ENCODE assay signal across 8 cellular contexts in the genomic region with DNA sequence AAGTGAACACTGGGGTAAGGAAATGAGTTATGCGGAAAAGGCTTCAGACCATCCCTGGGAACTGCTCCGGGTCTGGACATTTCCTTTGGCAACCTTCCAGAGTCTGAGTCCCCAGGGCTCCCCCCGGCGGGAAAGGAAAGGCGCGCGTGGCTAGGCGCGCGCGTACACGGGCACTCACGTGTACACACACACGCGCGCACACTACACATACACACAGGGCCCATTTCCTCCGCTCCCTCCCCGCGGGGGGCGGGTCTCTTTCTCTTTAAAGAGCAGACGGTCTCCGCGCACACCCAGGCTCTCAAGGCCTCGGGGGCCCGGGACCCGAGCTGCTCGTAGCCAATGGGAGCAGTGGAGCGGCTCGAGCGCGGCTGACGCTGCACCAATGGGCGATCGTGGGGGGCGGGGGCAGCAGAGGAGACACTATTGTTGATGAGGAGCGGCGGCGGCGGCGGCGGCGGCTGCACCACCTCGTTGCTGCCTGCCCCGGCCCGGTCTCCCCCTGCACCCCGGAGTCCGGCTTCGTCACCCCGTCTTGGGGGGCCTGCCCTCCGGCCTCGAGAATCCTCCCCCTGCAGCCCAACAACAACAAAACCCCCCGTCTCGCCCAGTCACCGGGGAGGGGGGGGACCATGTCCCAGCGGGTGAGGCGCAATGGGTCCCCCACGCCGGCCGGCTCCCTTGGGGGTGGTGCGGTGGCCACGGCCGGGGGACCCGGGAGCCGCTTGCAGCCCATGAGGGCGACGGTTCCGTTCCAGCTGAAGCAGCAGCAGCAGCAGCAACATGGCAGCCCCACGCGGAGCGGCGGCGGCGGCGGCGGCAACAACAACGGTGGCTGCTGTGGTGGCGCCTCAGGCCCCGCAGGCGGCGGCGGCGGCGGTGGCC. TPM values are rescaled to one million over a fixed set of nuclear protein-coding genes. Genes with fewer than 3 reads are reported as not detected.
DNase-seq lines count a peak whose midpoint lies in the region; ATAC-seq and TF ChIP-seq lines count a peak whose summit lies in the region.

Gene FAM117B, plus strand, starts transcription at position 414 of the 885 bp plus-strand sequence. Its CDS starts 219 bp downstream, at position 633.

- H3K4me3 Mint-ChIP-seq in activated T-cell treated with anti-CD3 and anti-CD28 coated beads, Interleukin-2, amount 50 U/mL, for 4 hours = peak within 1 kb of the TSS; percentile 88

- peak within 1 kb of the TSS; percentile 83 for H3K9ac ChIP-seq in mucosa of stomach (ENCODE audit: low read length)

- DNase-seq in DMS79 (lab: John Stamatoyannopoulos, UW) = peak; percentile 94
- DNase-seq in KG1 (lab: John Stamatoyannopoulos, UW) = peak; percentile 96
- peak; percentile 98 for DNase-seq in activated T-cell treated with anti-CD3 and anti-CD28 coated beads, Interleukin-2, amount 50 U/mL, for 4 hours
- peak; percentile 98 for DNase-seq in stimulated activated CD8-positive, alpha-beta memory T cell treated with anti-CD3 and anti-CD28 coated beads, Interleukin-4, amount 100 ng/mL, for 48 hours

- peak; percentile 88 for ATAC-seq in GM21737 (IDR thresholded peaks at IDR 0.05; ENCODE audit: unreplicated experiment)
- ATAC-seq in activated T-cell treated with anti-CD3 and anti-CD28 coated beads, Interleukin-2, amount 50 U/mL, for 4 hours = peak; percentile 88 to 90

- no peaks in the 10 kb centered on the region for H3K36me3 Mint-ChIP-seq in activated T-cell treated with anti-CD3 and anti-CD28 coated beads, Interleukin-2, amount 50 U/mL, for 4 hours (ENCODE audit: insufficient read depth)

- H3K9me3 ChIP-seq in esophagus (ENCODE audit: control insufficient read depth in 2 of 2, insufficient read depth in 1 of 2, low read depth in 1 of 2, low read length in 1 of 2) (no peaks in the 10 kb centered on the region), mucosa of stomach (ENCODE audit: control insufficient read depth, low read length) (no peaks in the 10 kb centered on the region)

- H3K4me1 Mint-ChIP-seq in activated T-cell treated with anti-CD3 and anti-CD28 coated beads, Interleukin-2, amount 50 U/mL, for 4 hours (ENCODE audit: low read depth) = peaks cover 46% of the 10 kb centered on the region

- H3K27ac ChIP-seq in esophagus (ENCODE audit: low read depth in 2 of 2, low read length in 1 of 2) = peak within 1 kb of the TSS; percentile 95 to 96

- H3K27me3 ChIP-seq in esophagus (ENCODE audit: control insufficient read depth in 1 of 2, insufficient read depth in 2 of 2, low read length in 2 of 2) (no peaks in the 10 kb centered on the region), mucosa of stomach (ENCODE audit: control insufficient read depth, insufficient read depth, low read length) (no peaks in the 10 kb centered on the region)

- H3K4me3 ChIP-seq in esophagus (ENCODE audit: low read depth in 1 of 2, low read length in 2 of 2) = peak within 1 kb of the TSS; percentile 93
- peak within 1 kb of the TSS; percentile 82 for H3K4me3 ChIP-seq in mucosa of stomach (ENCODE audit: low read length)

- no peaks in the 10 kb centered on the region for H3K9me3 Mint-ChIP-seq in activated T-cell treated with anti-CD3 and anti-CD28 coated beads, Interleukin-2, amount 50 U/mL, for 4 hours

- WGBS in esophagus, 2 donors = 0 to 1% methylated on average over 70 to 83 of the region's 83 CpGs

- H3K4me1 ChIP-seq in esophagus (ENCODE audit: control insufficient read depth in 2 of 2, insufficient read depth in 2 of 2, low read length in 1 of 2) (no peaks in the 10 kb centered on the region), mucosa of stomach (ENCODE audit: control insufficient read depth, insufficient read depth, low read length) (peaks cover 29% of the 10 kb centered on the region)

- H3K36me3 ChIP-seq in esophagus (ENCODE audit: control insufficient read depth in 2 of 2, insufficient read depth in 2 of 2, low read length in 1 of 2) = no peaks in the 10 kb centered on the region
- no peaks in the 10 kb centered on the region for H3K36me3 ChIP-seq in mucosa of stomach (ENCODE audit: control insufficient read depth, insufficient read depth, low read length)

- H3K27me3 Mint-ChIP-seq in activated T-cell treated with anti-CD3 and anti-CD28 coated beads, Interleukin-2, amount 50 U/mL, for 4 hours (ENCODE audit: low read depth) = no peaks in the 10 kb centered on the region

TF ChIP-seq in PFSK-1, 5 proteins besides CTCF, POLR2A, EP300 and RAD21:
- TF ChIP-seq SIN3A (IDR thresholded peaks at IDR 0.05; ENCODE audit: borderline replicate concordance, insufficient read depth, low read length) (0 out of 2 replicates have a peak, but pooled peaks have one; percentile 90), POLR2AphosphoS5 (IDR thresholded peaks at IDR 0.05; ENCODE audit: low read depth, low read length) (0 out of 2 replicates have a peak, but pooled peaks have one; percentile 23), FOXP2 (optimal IDR thresholded peaks at IDR 0.05; ENCODE audit: borderline replicate concordance, extremely low read depth, extremely low read length, insufficient read depth) (no peak), TAF1 (IDR thresholded peaks at IDR 0.05; ENCODE audit: borderline replicate concordance, insufficient read depth, low read length) (no peak), REST (IDR thresholded peaks at IDR 0.05; ENCODE audit: insufficient read depth in 1 of 2, low read depth in 2 of 2, low read length in 2 of 2) (peak in 1 of 2 experiments; percentile 24; a peak in 1 of 4 replicates)

RNA-seq across cellular contexts. Expression of gene FAM117B, which starts in this region (rescaled TPM):
- 0.83 TPM for polyA plus RNA-seq in PFSK-1 (2012; ENCODE audit: insufficient read length, low read depth)
- total RNA-seq in activated T-cell treated with anti-CD3 and anti-CD28 coated beads, Interleukin-2, amount 50 U/mL, for 4 hours = 10 to 100 TPM in 2 of 3 donors, 1 to 10 TPM in 1; 9.2 to 12.0 (median 10.8) TPM
- polyA plus RNA-seq in esophagus = 1 to 10 TPM; 2.2 to 3.1 TPM

Comparison
In these comparisons a context has a peak if more than half of its experiments do, and no peak if none do; other contexts are left out.
1. Peak in every context shown above with its lines: DNase-seq, ATAC-seq, H3K4me3 ChIP-seq and H3K27ac ChIP-seq.